In genomic region chr19:54465367-54466109, GRCh38 we compare ENCODE assay signal across 7 cellular contexts. TPM values are rescaled to one million over a fixed set of nuclear protein-coding genes. Genes with fewer than 3 reads are reported as not detected.
DNase-seq lines count a peak whose midpoint lies in the region; ATAC-seq, FAIRE-seq and TF ChIP-seq lines count a peak whose summit lies in the region.
"Had no signal": no experiment of that assay in that cellular context is flagged by ENCODE, and none has a peak within 500 bp of the region (broad histone marks: within the 10 kb centered on the region; RNA-seq: fewer than 3 reads in every experiment).

No MANE protein-coding gene starts in this region.

- TF ChIP-seq EP300 in HepG2 (IDR thresholded peaks at IDR 0.05; ENCODE audit: low read depth in 2 of 2, low read length in 2 of 2) (no peak), HepG2 (CRISPR knock-in tag; IDR thresholded peaks at IDR 0.05; ENCODE audit: borderline replicate concordance) (no peak)

- peak overlapping the region; percentile 79; the same call in 1 of the 2 replicates for H3K27ac ChIP-seq in BLaER1
- no peak overlapping the region for H3K27ac ChIP-seq in lower lobe of right lung
- H3K27ac ChIP-seq in HepG2 (ENCODE audit: extremely low read length, insufficient read depth, low read length), result no peak overlapping the region

- H3K4me1 ChIP-seq in BLaER1 (peaks cover 70% of the 10 kb centered on the region), lower lobe of right lung (peaks cover 53% of the 10 kb centered on the region), HepG2 (ENCODE audit: insufficient read depth, low read length) (peaks cover 24% of the 10 kb centered on the region)

- TF ChIP-seq CTCF in lower lobe of right lung (IDR thresholded peaks at IDR 0.05) (no peak), HepG2 (CRISPR knock-in tag; IDR thresholded peaks at IDR 0.05) (no peak)

- H3K27me3 ChIP-seq in BLaER1 (no peaks in the 10 kb centered on the region), lower lobe of right lung (ENCODE audit: low read depth) (peaks cover 17% of the 10 kb centered on the region), HepG2 (ENCODE audit: control insufficient read depth in 1 of 2, insufficient read depth in 2 of 2, low read length in 2 of 2) (no peaks in the 10 kb centered on the region; a peak in 1 of 5 replicates)

- BruUV-seq in HepG2 (replicated peaks; lab: Mats Ljungman, UMichigan), result no TSS peak

- peaks cover 18% of the 10 kb centered on the region for H3K27me3 Mint-ChIP-seq in T-helper 17 cell

- CTCF ChIA-PET in HepG2 (lab: Yijun Ruan, JAX; ENCODE audit: low intra/inter-chr PET ratio, low total read pairs), result no interaction called here

- peaks cover 10% of the 10 kb centered on the region for H3K79me2 ChIP-seq in HepG2 (ENCODE audit: insufficient read depth, low read length)

- peaks cover 30% of the 10 kb centered on the region for H3K4me1 Mint-ChIP-seq in T-helper 17 cell

- intact Hi-C loops in lower lobe of right lung (cut with DNase I), result no loop called here
- intact Hi-C loops in HepG2 (cut with micrococcal nuclease; ENCODE audit: unreplicated experiment), result no loop called here

- H4K20me1 ChIP-seq in BLaER1, result peaks cover 21% of the 10 kb centered on the region
- no peaks in the 10 kb centered on the region for H4K20me1 ChIP-seq in HepG2 (ENCODE audit: insufficient read depth, low read length)

- no peak overlapping the region for H3K9ac ChIP-seq in BLaER1
- H3K9ac ChIP-seq in HepG2 (ENCODE audit: insufficient read depth, low read depth, low read length), result no peak overlapping the region

- peak overlapping the region; percentile 82 for H3K4me3 Mint-ChIP-seq in T-helper 17 cell

- H3K27ac Mint-ChIP-seq in T-helper 17 cell, result peak overlapping the region; percentile 76

- no peaks in the 10 kb centered on the region for H3K36me3 Mint-ChIP-seq in T-helper 17 cell (ENCODE audit: low read depth)

- in situ Hi-C loops in HepG2 (cut with HindIII; ENCODE audit: extremely low pct_ligation_motif_present, low pct_unique_long_range_greater_than_20kb), result no loop called here

- ATAC-seq in T-helper 17 cell, result no peak
- no peak for ATAC-seq in lower lobe of right lung
- ATAC-seq in HepG2, result no peak
- ATAC-seq in HG03378 (IDR thresholded peaks at IDR 0.05; ENCODE audit: unreplicated experiment), result no peak

- TF ChIP-seq POLR2A in HepG2 (IDR thresholded peaks at IDR 0.05; ENCODE audit: insufficient read depth in 1 of 2, low read depth in 2 of 2, low read length in 2 of 2), result no peak

- H3K4me3 ChIP-seq in BLaER1 (peak overlapping the region; percentile 84), lower lobe of right lung (peak overlapping the region; percentile 75), HepG2 (replicated peaks in 1 of 3; ENCODE audit: insufficient read depth in 1 of 3, low read depth in 2 of 3, low read length in 3 of 3) (no peak overlapping the region)

- no peak for TF ChIP-seq RAD21 in HepG2 (CRISPR knock-in tag; IDR thresholded peaks at IDR 0.05)

- POLR2A ChIA-PET in HepG2 (lab: Yijun Ruan, JAX), result no interaction called here

- no peak for DNase-seq in T-helper 17 cell
- DNase-seq in lower lobe of right lung, result peak; percentile 52
- DNase-seq in HepG2 (ENCODE audit: low spot score), result no peak
- no peak for DNase-seq in HPDE6-E6E7 (ENCODE audit: extremely low spot score)
- DNase-seq: cortex of kidney had no signal

- 97% methylated on average over 57 of the region's 58 CpGs for WGBS in HepG2 (ENCODE audit: low lambda C conversion rate)

- peak overlapping the region; percentile 85 for H3K4me2 ChIP-seq in BLaER1
- H3K4me2 ChIP-seq in HepG2 (ENCODE audit: low read depth, low read length), result no peak overlapping the region

- no peak for FAIRE-seq in HepG2 (lab: Jason Lieb, UNC)

- no peak overlapping the region for H2AFZ ChIP-seq in HepG2 (ENCODE audit: low read length)

- H3K36me3 ChIP-seq in BLaER1 (peaks cover 17% of the 10 kb centered on the region), lower lobe of right lung (peaks cover 18% of the 10 kb centered on the region), HepG2 (replicated peaks in 1 of 2; ENCODE audit: control insufficient read depth in 1 of 2, insufficient read depth in 2 of 2, low read length in 2 of 2) (peaks cover 0 to 7% of the 10 kb centered on the region in 2 experiments; a peak in 3 of 5 replicates)

- H3K9me3 ChIP-seq in BLaER1 (no peaks in the 10 kb centered on the region), T-helper 17 cell (ENCODE audit: control insufficient read depth, low read length, poor library complexity, severe bottlenecking) (no peaks in the 10 kb centered on the region), lower lobe of right lung (no peaks in the 10 kb centered on the region), HepG2 (ENCODE audit: low read length) (no peaks in the 10 kb centered on the region)

RNA-seq across cellular contexts. Expression of gene LENG9, which starts 2.0 kb away (rescaled TPM):
- total RNA-seq in T-helper 17 cell, result 1 to 10 TPM; 4.4 to 6.0 TPM
- 7.3 TPM for total RNA-seq in lower lobe of right lung
- 1.5 and 2.9 TPM in 2 replicates for total RNA-seq in HepG2 (2016; rRNA removed; fragmentation: Illumina TruSeq; extraction: Trizol)
- total RNA-seq in HepG2 (2016; cell fraction: cytosol; rRNA removed; fragmentation: Illumina TruSeq; extraction: Trizol; ENCODE audit: low read depth), result 0.88 and 1.1 TPM in 2 replicates
- 1.8 and 2.6 TPM in 2 replicates for total RNA-seq in HepG2 (2016; cell fraction: insoluble cytoplasmic fraction; rRNA removed; fragmentation: Illumina TruSeq; extraction: Trizol)
- 1.8 and 2.1 TPM in 2 replicates for total RNA-seq in HepG2 (2016; cell fraction: membrane; rRNA removed; fragmentation: Illumina TruSeq; extraction: Trizol)
- 1.9 and 2.7 TPM in 2 replicates for total RNA-seq in HepG2 (2016; cell fraction: nucleus; rRNA removed; fragmentation: Illumina TruSeq; extraction: Trizol)
- polyA plus RNA-seq in HepG2 (2011; rRNA removed), result 0.75 and 1.2 TPM in 2 replicates
- polyA plus RNA-seq in HepG2 (2011; cell fraction: cytosol; rRNA removed), result 0.86 and 1.8 TPM in 2 replicates
- polyA plus RNA-seq in HepG2 (2011; cell fraction: nucleus; rRNA removed), result 1.7 TPM in 2 replicates
- 1.5 and 1.8 TPM in 2 replicates for polyA plus RNA-seq in HepG2 (2012)
- 0.32 and 0.38 TPM in 2 replicates for polyA plus RNA-seq in HepG2 (2016; cell fraction: cytosol; fragmentation: Illumina TruSeq; extraction: Trizol; ENCODE audit: low read depth)
- 1.4 and 1.5 TPM in 2 replicates for polyA plus RNA-seq in HepG2 (2016; cell fraction: insoluble cytoplasmic fraction; fragmentation: Illumina TruSeq; extraction: Trizol; ENCODE audit: low read depth)
- 0.65 and 1.0 TPM in 2 replicates for polyA plus RNA-seq in HepG2 (2016; cell fraction: membrane; fragmentation: Illumina TruSeq; extraction: Trizol; ENCODE audit: low read depth)
- polyA plus RNA-seq in HepG2 (2016; cell fraction: nucleus; fragmentation: Illumina TruSeq; extraction: Trizol; ENCODE audit: insufficient read depth, low read depth), result 0.95 and 1.2 TPM in 2 replicates
- polyA minus RNA-seq in HepG2 (2011; rRNA and poly(A)+ RNA removed; ENCODE audit: low replicate concordance), result 5.7 and 6.2 TPM in 2 replicates
- polyA minus RNA-seq in HepG2 (2011; cell fraction: cytosol; rRNA and poly(A)+ RNA removed), result 3.4 and 3.7 TPM in 2 replicates
- 2.7 and 3.9 TPM in 2 replicates for polyA minus RNA-seq in HepG2 (2011; cell fraction: nucleus; rRNA and poly(A)+ RNA removed)

RNA-seq across cellular contexts. Expression of gene CDC42EP5, which starts 7.6 kb away (rescaled TPM):
- total RNA-seq in T-helper 17 cell (not detected), lower lobe of right lung (25.5 TPM), HepG2 (2016; rRNA removed; fragmentation: Illumina TruSeq; extraction: Trizol) (0.83 and 1.6 TPM in 2 replicates)
- 1.4 and 3.2 TPM in 2 replicates for total RNA-seq in HepG2 (2016; cell fraction: cytosol; rRNA removed; fragmentation: Illumina TruSeq; extraction: Trizol; ENCODE audit: low read depth)
- 1.00 and 1.6 TPM in 2 replicates for total RNA-seq in HepG2 (2016; cell fraction: insoluble cytoplasmic fraction; rRNA removed; fragmentation: Illumina TruSeq; extraction: Trizol)
- 1.4 and 1.9 TPM in 2 replicates for total RNA-seq in HepG2 (2016; cell fraction: membrane; rRNA removed; fragmentation: Illumina TruSeq; extraction: Trizol)
- total RNA-seq in HepG2 (2016; cell fraction: nucleus; rRNA removed; fragmentation: Illumina TruSeq; extraction: Trizol), result not detected in 2 replicates
- polyA plus RNA-seq in HepG2 (2011; rRNA removed), result 0.34 and 0.41 TPM in 2 replicates
- polyA plus RNA-seq in HepG2 (2011; cell fraction: cytosol; rRNA removed), result 0.37 and 0.90 TPM in 2 replicates
- polyA plus RNA-seq in HepG2 (2011; cell fraction: nucleus; rRNA removed), result 0.35 and 0.56 TPM in 2 replicates
- 0.92 and 0.97 TPM in 2 replicates for polyA plus RNA-seq in HepG2 (2012)
- 2.2 and 4.1 TPM in 2 replicates for polyA plus RNA-seq in HepG2 (2016; cell fraction: cytosol; fragmentation: Illumina TruSeq; extraction: Trizol; ENCODE audit: low read depth)
- polyA plus RNA-seq in HepG2 (2016; cell fraction: insoluble cytoplasmic fraction; fragmentation: Illumina TruSeq; extraction: Trizol; ENCODE audit: low read depth), result 2.3 and 3.1 TPM in 2 replicates
- polyA plus RNA-seq in HepG2 (2016; cell fraction: membrane; fragmentation: Illumina TruSeq; extraction: Trizol; ENCODE audit: low read depth), result 4.7 and 5.9 TPM in 2 replicates
- 1.2 and 2.4 TPM in 2 replicates for polyA plus RNA-seq in HepG2 (2016; cell fraction: nucleus; fragmentation: Illumina TruSeq; extraction: Trizol; ENCODE audit: insufficient read depth, low read depth)
- polyA minus RNA-seq in HepG2 (2011; rRNA and poly(A)+ RNA removed; ENCODE audit: low replicate concordance), result 0.54 TPM in 1 of 2 replicates, not detected in the other
- 0.79 TPM in 1 of 2 replicates, not detected in the other for polyA minus RNA-seq in HepG2 (2011; cell fraction: cytosol; rRNA and poly(A)+ RNA removed)
- polyA minus RNA-seq in HepG2 (2011; cell fraction: nucleus; rRNA and poly(A)+ RNA removed), result not detected in 2 replicates

RNA-seq across cellular contexts. Expression of gene LENG8, which starts 16.5 kb away (rescaled TPM):
- 100 to 1,000 TPM; 471 to 480 TPM for total RNA-seq in T-helper 17 cell
- 183 TPM for total RNA-seq in lower lobe of right lung
- 5.8 and 14.3 TPM in 2 replicates for total RNA-seq in HepG2 (2016; rRNA removed; fragmentation: Illumina TruSeq; extraction: Trizol)
- total RNA-seq in HepG2 (2016; cell fraction: cytosol; rRNA removed; fragmentation: Illumina TruSeq; extraction: Trizol; ENCODE audit: low read depth), result 1.1 and 2.1 TPM in 2 replicates
- total RNA-seq in HepG2 (2016; cell fraction: insoluble cytoplasmic fraction; rRNA removed; fragmentation: Illumina TruSeq; extraction: Trizol), result 4.7 and 13.0 TPM in 2 replicates
- 4.0 TPM in 2 replicates for total RNA-seq in HepG2 (2016; cell fraction: membrane; rRNA removed; fragmentation: Illumina TruSeq; extraction: Trizol)
- 28.1 and 29.6 TPM in 2 replicates for total RNA-seq in HepG2 (2016; cell fraction: nucleus; rRNA removed; fragmentation: Illumina TruSeq; extraction: Trizol)
- polyA plus RNA-seq in HepG2 (2011; rRNA removed), result 38.3 and 41.9 TPM in 2 replicates
- 3.2 and 6.8 TPM in 2 replicates for polyA plus RNA-seq in HepG2 (2011; cell fraction: cytosol; rRNA removed)
- polyA plus RNA-seq in HepG2 (2011; cell fraction: nucleus; rRNA removed), result 519 and 637 TPM in 2 replicates
- polyA plus RNA-seq in HepG2 (2012), result 46.6 and 63.0 TPM in 2 replicates
- polyA plus RNA-seq in HepG2 (2016; cell fraction: cytosol; fragmentation: Illumina TruSeq; extraction: Trizol; ENCODE audit: low read depth), result 0.46 and 0.71 TPM in 2 replicates
- polyA plus RNA-seq in HepG2 (2016; cell fraction: insoluble cytoplasmic fraction; fragmentation: Illumina TruSeq; extraction: Trizol; ENCODE audit: low read depth), result 5.1 and 9.7 TPM in 2 replicates
- polyA plus RNA-seq in HepG2 (2016; cell fraction: membrane; fragmentation: Illumina TruSeq; extraction: Trizol; ENCODE audit: low read depth), result 1.5 and 2.8 TPM in 2 replicates
- polyA plus RNA-seq in HepG2 (2016; cell fraction: nucleus; fragmentation: Illumina TruSeq; extraction: Trizol; ENCODE audit: insufficient read depth, low read depth), result 151 and 199 TPM in 2 replicates
- polyA minus RNA-seq in HepG2 (2011; rRNA and poly(A)+ RNA removed; ENCODE audit: low replicate concordance), result 27.1 and 40.7 TPM in 2 replicates
- polyA minus RNA-seq in HepG2 (2011; cell fraction: cytosol; rRNA and poly(A)+ RNA removed), result 10.7 and 13.3 TPM in 2 replicates
- polyA minus RNA-seq in HepG2 (2011; cell fraction: nucleus; rRNA and poly(A)+ RNA removed), result 60.4 and 69.7 TPM in 2 replicates

RNA-seq across cellular contexts. Expression of gene LAIR2, which starts 37.1 kb away (rescaled TPM):
- total RNA-seq in T-helper 17 cell, result 1 to 10 TPM in 1 of 2 donors, under 1 TPM in 1; 0.94 to 1.7 TPM
- total RNA-seq in lower lobe of right lung, result 0.95 TPM
- 0.76 and 1.3 TPM in 2 replicates for total RNA-seq in HepG2 (2016; rRNA removed; fragmentation: Illumina TruSeq; extraction: Trizol)
- total RNA-seq in HepG2 (2016; cell fraction: cytosol; rRNA removed; fragmentation: Illumina TruSeq; extraction: Trizol; ENCODE audit: low read depth), result 0.81 and 1.1 TPM in 2 replicates
- total RNA-seq in HepG2 (2016; cell fraction: insoluble cytoplasmic fraction; rRNA removed; fragmentation: Illumina TruSeq; extraction: Trizol), result 0.92 and 0.93 TPM in 2 replicates
- 0.34 and 0.46 TPM in 2 replicates for total RNA-seq in HepG2 (2016; cell fraction: membrane; rRNA removed; fragmentation: Illumina TruSeq; extraction: Trizol)
- total RNA-seq in HepG2 (2016; cell fraction: nucleus; rRNA removed; fragmentation: Illumina TruSeq; extraction: Trizol), result not detected in 2 replicates
- polyA plus RNA-seq in HepG2 (2011; rRNA removed), result 1.9 and 3.6 TPM in 2 replicates
- 1.6 and 2.5 TPM in 2 replicates for polyA plus RNA-seq in HepG2 (2011; cell fraction: cytosol; rRNA removed)
- 1.1 TPM in 1 of 2 replicates, not detected in the other for polyA plus RNA-seq in HepG2 (2011; cell fraction: nucleus; rRNA removed)
- polyA plus RNA-seq in HepG2 (2012), result 0.46 and 0.76 TPM in 2 replicates
- polyA plus RNA-seq in HepG2 (2016; cell fraction: cytosol; fragmentation: Illumina TruSeq; extraction: Trizol; ENCODE audit: low read depth), result 1.2 and 1.3 TPM in 2 replicates
- polyA plus RNA-seq in HepG2 (2016; cell fraction: insoluble cytoplasmic fraction; fragmentation: Illumina TruSeq; extraction: Trizol; ENCODE audit: low read depth), result 0.67 TPM in 1 of 2 replicates, not detected in the other
- 0.65 TPM in 1 of 2 replicates, not detected in the other for polyA plus RNA-seq in HepG2 (2016; cell fraction: membrane; fragmentation: Illumina TruSeq; extraction: Trizol; ENCODE audit: low read depth)
- polyA plus RNA-seq in HepG2 (2016; cell fraction: nucleus; fragmentation: Illumina TruSeq; extraction: Trizol; ENCODE audit: insufficient read depth, low read depth), result 1.3 and 2.0 TPM in 2 replicates
- polyA minus RNA-seq in HepG2 (2011; rRNA and poly(A)+ RNA removed; ENCODE audit: low replicate concordance), result not detected in 2 replicates
- not detected in 2 replicates for polyA minus RNA-seq in HepG2 (2011; cell fraction: cytosol; rRNA and poly(A)+ RNA removed)
- polyA minus RNA-seq in HepG2 (2011; cell fraction: nucleus; rRNA and poly(A)+ RNA removed), result not detected in 2 replicates

RNA-seq across cellular contexts. Expression of gene TTYH1, which starts 50.3 kb away (rescaled TPM):
- not detected for total RNA-seq in T-helper 17 cell
- total RNA-seq in lower lobe of right lung, result not detected
- total RNA-seq in HepG2 (2016; rRNA removed; fragmentation: Illumina TruSeq; extraction: Trizol), result 10.6 and 19.9 TPM in 2 replicates
- 24.8 and 26.4 TPM in 2 replicates for total RNA-seq in HepG2 (2016; cell fraction: cytosol; rRNA removed; fragmentation: Illumina TruSeq; extraction: Trizol; ENCODE audit: low read depth)
- total RNA-seq in HepG2 (2016; cell fraction: insoluble cytoplasmic fraction; rRNA removed; fragmentation: Illumina TruSeq; extraction: Trizol), result 9.4 and 21.3 TPM in 2 replicates
- 27.7 and 30.4 TPM in 2 replicates for total RNA-seq in HepG2 (2016; cell fraction: membrane; rRNA removed; fragmentation: Illumina TruSeq; extraction: Trizol)
- total RNA-seq in HepG2 (2016; cell fraction: nucleus; rRNA removed; fragmentation: Illumina TruSeq; extraction: Trizol), result 16.5 and 20.3 TPM in 2 replicates
- 6.9 and 8.9 TPM in 2 replicates for polyA plus RNA-seq in HepG2 (2011; rRNA removed)
- polyA plus RNA-seq in HepG2 (2011; cell fraction: cytosol; rRNA removed), result 7.0 and 10.7 TPM in 2 replicates
- polyA plus RNA-seq in HepG2 (2011; cell fraction: nucleus; rRNA removed), result 13.2 and 17.7 TPM in 2 replicates
- 4.1 and 6.2 TPM in 2 replicates for polyA plus RNA-seq in HepG2 (2012)
- polyA plus RNA-seq in HepG2 (2016; cell fraction: cytosol; fragmentation: Illumina TruSeq; extraction: Trizol; ENCODE audit: low read depth), result 27.2 and 29.7 TPM in 2 replicates
- 11.5 and 12.2 TPM in 2 replicates for polyA plus RNA-seq in HepG2 (2016; cell fraction: insoluble cytoplasmic fraction; fragmentation: Illumina TruSeq; extraction: Trizol; ENCODE audit: low read depth)
- polyA plus RNA-seq in HepG2 (2016; cell fraction: membrane; fragmentation: Illumina TruSeq; extraction: Trizol; ENCODE audit: low read depth), result 29.0 and 29.3 TPM in 2 replicates
- polyA plus RNA-seq in HepG2 (2016; cell fraction: nucleus; fragmentation: Illumina TruSeq; extraction: Trizol; ENCODE audit: insufficient read depth, low read depth), result 34.6 and 38.5 TPM in 2 replicates
- polyA minus RNA-seq in HepG2 (2011; rRNA and poly(A)+ RNA removed; ENCODE audit: low replicate concordance), result 15.4 TPM in 1 of 2 replicates, not detected in the other
- polyA minus RNA-seq in HepG2 (2011; cell fraction: cytosol; rRNA and poly(A)+ RNA removed), result 6.2 and 9.2 TPM in 2 replicates
- polyA minus RNA-seq in HepG2 (2011; cell fraction: nucleus; rRNA and poly(A)+ RNA removed), result 2.6 and 3.9 TPM in 2 replicates

Comparison
In these comparisons a context has a peak if more than half of its experiments do, and no peak if none do; other contexts are left out.
1. H3K4me3 ChIP-seq: peak in BLaER1 (single experiment) and lower lobe of right lung (single experiment); none in HepG2 (0 of 3).